Comparison of ENCODE assay signal across 18 cellular contexts in genomic region chr5:115372121-115372520, GRCh38.
DNase-seq lines count a peak whose midpoint lies in the region; ATAC-seq and TF ChIP-seq lines count a peak whose summit lies in the region.
"Had no signal": no experiment of that assay in that cellular context is flagged by ENCODE, and none has a peak within 500 bp of the region (broad histone marks: within the 10 kb centered on the region; RNA-seq: fewer than 3 reads in every experiment).

No MANE protein-coding gene starts in this region.

- H3K36me3 ChIP-seq in KMS-11 (ENCODE audit: insufficient read depth) (no peaks in the 10 kb centered on the region), kidney epithelial cell (ENCODE audit: control insufficient read depth, insufficient read depth, low read length) (no peaks in the 10 kb centered on the region)
- H3K36me3 ChIP-seq: BLaER1, breast epithelium, heart right ventricle, uterus had no signal

- H3K4me3 ChIP-seq in KMS-11 (IDR thresholded peaks at IDR 0.05; ENCODE audit: insufficient read depth, low read depth, low read length) (no peak overlapping the region), choroid plexus epithelial cell (ENCODE audit: low read depth, low read length) (no peak overlapping the region), kidney epithelial cell (ENCODE audit: low read depth, low read length) (no peak overlapping the region)
- H3K4me3 ChIP-seq: BLaER1, breast epithelium, heart right ventricle, uterus had no signal

- ATAC-seq in GM19463 (IDR thresholded peaks at IDR 0.05; ENCODE audit: unreplicated experiment) (no peak), HG03175 (IDR thresholded peaks at IDR 0.05; ENCODE audit: unreplicated experiment) (no peak)
- ATAC-seq: activated CD4-positive, CD25-positive, alpha-beta regulatory T cell treated with anti-CD3 and anti-CD28 coated beads, Interleukin-2, amount 50 U/mL, for 24 hours; heart right ventricle had no signal

- no peak overlapping the region for H3K9ac ChIP-seq in KMS-11
- H3K9ac ChIP-seq: BLaER1 had no signal

- H4K20me1 ChIP-seq in KMS-11 (ENCODE audit: insufficient read depth) = no peaks in the 10 kb centered on the region
- H4K20me1 ChIP-seq: BLaER1 had no signal

- no peaks in the 10 kb centered on the region for H3K27me3 ChIP-seq in KMS-11 (ENCODE audit: insufficient read depth, low read depth)
- no peaks in the 10 kb centered on the region for H3K27me3 ChIP-seq in kidney epithelial cell (ENCODE audit: control insufficient read depth, insufficient read depth, low read length)
- H3K27me3 ChIP-seq: BLaER1, breast epithelium, heart right ventricle, uterus had no signal

- H3K27ac ChIP-seq in KMS-11 = no peak overlapping the region
- H3K27ac ChIP-seq: BLaER1, breast epithelium had no signal

- peak; percentile 34 for DNase-seq in D341Med (ENCODE audit: low spot score)
- peak; percentile 32 for DNase-seq in choroid plexus epithelial cell (ENCODE audit: low read depth)
- DNase-seq in kidney epithelial cell (ENCODE audit: low read depth) = peak; percentile 45
- DNase-seq in activated T-cell treated with anti-CD3 and anti-CD28 coated beads, Interleukin-2, amount 50 U/mL, for 48 hours = no peak
- DNase-seq in HuH-7 (ENCODE audit: low spot score) = no peak
- DNase-seq: activated CD8-positive, alpha-beta memory T cell treated with anti-CD3 and anti-CD28 coated beads, Interleukin-2, amount 50 U/mL, for 4 hours; effector memory CD4-positive, alpha-beta T cell; heart right ventricle; NCI-H1092; NCI-H524; T-helper 2 cell; uterus had no signal

- H3K4me1 ChIP-seq in KMS-11 (ENCODE audit: low read depth, poor library complexity, severe bottlenecking) = peaks cover 43% of the 10 kb centered on the region
- H3K4me1 ChIP-seq: BLaER1, breast epithelium, uterus had no signal

- H2AFZ ChIP-seq in KMS-11 (ENCODE audit: low read depth) = no peak overlapping the region

- no peak for TF ChIP-seq CTCF in KMS-11 (conservative IDR thresholded peaks at IDR 0.05; ENCODE audit: low read depth, low read length)
- TF ChIP-seq CTCF in choroid plexus epithelial cell (conservative IDR thresholded peaks at IDR 0.05; ENCODE audit: low read depth, low read length) = no peak
- no peak for TF ChIP-seq CTCF in kidney epithelial cell (IDR thresholded peaks at IDR 0.05; ENCODE audit: insufficient read depth, low read length, poor library complexity, severe bottlenecking)

- H3K79me2 ChIP-seq in KMS-11 (ENCODE audit: insufficient read depth, low read depth) = no peaks in the 10 kb centered on the region

- peak overlapping the region; percentile 12; the same call in 1 of the 2 replicates for H3K4me2 ChIP-seq in KMS-11
- H3K4me2 ChIP-seq: BLaER1 had no signal

Comparison
In these comparisons a context has a peak if more than half of its experiments do, and no peak if none do; other contexts are left out.
1. DNase-seq: peak in D341Med (single experiment), choroid plexus epithelial cell (single experiment) and kidney epithelial cell (single experiment); none in activated T-cell treated with anti-CD3 and anti-CD28 coated beads, Interleukin-2, amount 50 U/mL, for 48 hours (0 of 2) and HuH-7 (single experiment).